In the genomic region with DNA sequence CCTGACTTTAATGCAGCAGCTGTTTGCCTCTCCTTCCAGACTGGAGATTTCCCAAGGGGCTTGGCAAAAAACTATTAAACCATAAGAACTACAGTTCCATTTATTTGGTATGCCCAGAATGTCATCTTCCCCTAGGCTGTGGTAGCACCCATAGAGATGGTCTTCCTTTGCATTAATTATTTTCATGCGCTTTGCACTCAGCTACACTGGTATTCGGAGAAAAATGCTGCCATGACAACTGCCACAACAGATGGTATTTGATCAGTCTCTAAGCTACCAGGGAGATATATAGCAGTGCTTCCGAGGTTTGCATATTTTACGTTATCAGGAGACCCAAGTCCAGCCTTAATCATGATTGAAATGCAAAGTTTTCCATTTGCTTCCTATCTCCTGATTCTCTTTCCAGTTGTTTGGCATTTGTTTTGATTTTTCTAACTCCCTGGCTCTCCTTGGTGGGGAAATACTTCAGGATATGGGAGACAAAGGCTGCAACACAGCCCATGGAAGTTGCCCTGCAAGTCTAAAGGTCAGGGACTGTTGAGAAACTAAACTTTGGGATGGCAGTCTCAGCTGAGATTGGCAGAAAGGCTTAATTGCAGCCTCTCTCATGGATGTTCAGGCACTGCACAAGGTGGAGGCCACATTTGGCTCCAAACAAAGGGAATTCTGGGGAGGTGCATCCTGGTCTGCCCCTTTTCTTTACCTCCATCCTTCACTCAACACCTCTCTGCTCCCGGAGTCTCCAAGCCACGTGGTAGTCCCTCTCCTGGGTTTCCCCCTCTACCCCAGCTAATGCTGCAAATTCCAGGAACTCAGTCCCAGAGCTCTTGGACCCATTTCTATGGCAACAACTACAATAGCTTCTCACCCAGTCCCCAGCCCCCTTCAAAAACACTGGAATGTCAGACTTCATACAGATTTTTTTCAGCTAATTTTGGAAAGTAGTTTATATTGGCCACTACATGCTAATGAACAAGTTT, we compare ENCODE assay signal across 15 cellular contexts.
A peak's percentile ranks its signal among the peaks of the same experiment; 100 is the strongest.
DNase-seq lines count a peak whose midpoint lies in the region; ATAC-seq and TF ChIP-seq lines count a peak whose summit lies in the region.
"Had no signal": no experiment of that assay in that cellular context is flagged by ENCODE, and none has a peak within 500 bp of the region (broad histone marks: within the 10 kb centered on the region; RNA-seq: fewer than 3 reads in every experiment).

No MANE protein-coding gene starts in this region.

- no peak for DNase-seq in right cardiac atrium
- DNase-seq in right atrium auricular region (ENCODE audit: low spot score), result no peak
- no peak for DNase-seq in chondrocyte (ENCODE audit: low spot score)
- no peak for DNase-seq in lower lobe of right lung
- DNase-seq in aorta, result no peak
- no peak for DNase-seq in DMS53 (lab: John Stamatoyannopoulos, UW)
- DNase-seq in NCI-H1436 (lab: John Stamatoyannopoulos, UW), result no peak
- no peak for DNase-seq in NCI-H345 (lab: John Stamatoyannopoulos, UW)
- DNase-seq: activated CD4-positive, alpha-beta T cell treated with anti-CD3 and anti-CD28 coated beads, Interleukin-2, amount 50 U/mL, for 48 hours; activated naive CD4-positive, alpha-beta T cell; heart left ventricle; MM.1S; stimulated activated CD4-positive, alpha-beta T cell treated with anti-CD3 and anti-CD28 coated beads, Interleukin-12 subunit alpha, Interleukin-12 subunit beta, amount 100 ng/mL, for 4 hours; uterus had no signal

- no peaks in the 10 kb centered on the region for H3K9me3 Mint-ChIP-seq in chondrocyte (ENCODE audit: low read depth)

- peak overlapping the region; percentile 65 for H3K27ac Mint-ChIP-seq in chondrocyte (ENCODE audit: unreplicated experiment)

- no peaks in the 10 kb centered on the region for H3K27me3 Mint-ChIP-seq in chondrocyte (ENCODE audit: low read depth)

- no peaks in the 10 kb centered on the region for H3K36me3 ChIP-seq in right atrium auricular region
- H3K36me3 ChIP-seq in lower lobe of right lung, result no peaks in the 10 kb centered on the region
- peaks cover 0 to 4% of the 10 kb centered on the region in 2 donors for H3K36me3 ChIP-seq in aorta (ENCODE audit: control insufficient read depth in 1 of 2, insufficient read depth in 2 of 2, low read length in 1 of 2)
- H3K36me3 ChIP-seq: heart left ventricle, uterus had no signal

- peaks cover 39% of the 10 kb centered on the region for H3K4me1 Mint-ChIP-seq in chondrocyte (ENCODE audit: low read depth)

- intact Hi-C loops in right cardiac atrium (cut with DNase I), result no loop called here
- intact Hi-C loops in lower lobe of right lung (cut with DNase I), result no loop called here
- intact Hi-C loops in aorta (cut with DNase I), result no loop called here

- peaks cover 13% of the 10 kb centered on the region for H3K4me1 ChIP-seq in right cardiac atrium (ENCODE audit: control insufficient read depth, insufficient read depth, low read length)
- peaks cover 0 to 47% of the 10 kb centered on the region in 2 donors for H3K4me1 ChIP-seq in right atrium auricular region
- peaks cover 7% of the 10 kb centered on the region for H3K4me1 ChIP-seq in lower lobe of right lung
- H3K4me1 ChIP-seq in aorta (ENCODE audit: control insufficient read depth in 1 of 2, insufficient read depth in 2 of 2, low read length in 2 of 2), result peaks cover 12 to 25% of the 10 kb centered on the region in 2 donors
- H3K4me1 ChIP-seq: uterus had no signal

- ATAC-seq in right cardiac atrium (peak; percentile 20 to 25), lower lobe of right lung (peak; percentile 38 to 43), aorta (ENCODE audit: low FRiP score) (peak; percentile 40)
- ATAC-seq: heart left ventricle had no signal

- TF ChIP-seq CTCF in right atrium auricular region (IDR thresholded peaks at IDR 0.05) (no peak), chondrocyte (IDR thresholded peaks at IDR 0.05) (no peak), lower lobe of right lung (IDR thresholded peaks at IDR 0.05) (no peak)

- H3K4me3 ChIP-seq in right cardiac atrium (ENCODE audit: low read length) (no peak overlapping the region), right atrium auricular region (no peak overlapping the region), lower lobe of right lung (no peak overlapping the region), aorta (ENCODE audit: low read length in 2 of 2) (no peak overlapping the region)
- H3K4me3 ChIP-seq: coronary artery, heart left ventricle, uterus had no signal

- H3K4me3 Mint-ChIP-seq in chondrocyte (ENCODE audit: unreplicated experiment), result no peak overlapping the region

- H3K27me3 ChIP-seq in right cardiac atrium (ENCODE audit: control insufficient read depth, insufficient read depth), result no peaks in the 10 kb centered on the region
- H3K27me3 ChIP-seq in right atrium auricular region, result no peaks in the 10 kb centered on the region
- no peaks in the 10 kb centered on the region for H3K27me3 ChIP-seq in lower lobe of right lung (ENCODE audit: low read depth)
- H3K27me3 ChIP-seq in aorta (ENCODE audit: control insufficient read depth in 1 of 2, insufficient read depth in 2 of 2, low read length in 1 of 2), result no peaks in the 10 kb centered on the region
- H3K27me3 ChIP-seq: heart left ventricle, uterus had no signal

- WGBS in right cardiac atrium, result 33% methylated on average over 6 of the region's 6 CpGs
- WGBS in aorta, 2 donors, result 20 to 21% methylated on average over 6 of the region's 6 CpGs

- peaks cover 5% of the 10 kb centered on the region for H3K36me3 Mint-ChIP-seq in chondrocyte (ENCODE audit: low read depth)

- H3K27ac ChIP-seq in right cardiac atrium (ENCODE audit: low read length) (no peak overlapping the region), right atrium auricular region (no peak overlapping the region), lower lobe of right lung (no peak overlapping the region), aorta (ENCODE audit: low read depth in 1 of 2, low read length in 2 of 2) (peak overlapping the region; percentile 47 to 56)
- H3K27ac ChIP-seq: heart left ventricle, uterus had no signal

- no peaks in the 10 kb centered on the region for H3K9me3 ChIP-seq in right cardiac atrium (ENCODE audit: control insufficient read depth, low read length)
- H3K9me3 ChIP-seq in right atrium auricular region, result no peaks in the 10 kb centered on the region
- H3K9me3 ChIP-seq in lower lobe of right lung, result no peaks in the 10 kb centered on the region
- H3K9me3 ChIP-seq in aorta (ENCODE audit: control insufficient read depth, low read length), result no peaks in the 10 kb centered on the region
- H3K9me3 ChIP-seq: heart left ventricle, uterus had no signal

Comparison
In these comparisons a context has a peak if more than half of its experiments do, and no peak if none do; other contexts are left out.
1. H3K27ac ChIP-seq: peak in aorta (2 of 2); none in right cardiac atrium (single experiment), right atrium auricular region (0 of 2) and lower lobe of right lung (single experiment).
2. Peak in every context shown above with its lines, with median percentiles within 50 percentile points of each other: ATAC-seq.